Comparison of ENCODE assay signal across 37 cellular contexts in genomic region chr21:32790626-32791025, GRCh38.
"Had no signal": no experiment of that assay in that cellular context is flagged by ENCODE, and none has a peak within 500 bp of the region (broad histone marks: within the 10 kb centered on the region; RNA-seq: fewer than 3 reads in every experiment).

No MANE protein-coding gene starts in this region.

- DNase-seq: activated effector memory CD4-positive, alpha-beta T cell treated with anti-CD3 and anti-CD28 coated beads, Interleukin-2, amount 50 U/mL, for 16 hours; activated effector memory CD4-positive, alpha-beta T cell treated with Interleukin-2 at 50 U/mL for 16 hours; activated gamma-delta T cell; activated gamma-delta T cell treated with Interleukin-2 at 50 U/mL for 16 hours; activated naive CD4-positive, alpha-beta T cell; activated naive CD4-positive, alpha-beta T cell treated with anti-CD3 and anti-CD28 coated beads for 36 hours; activated naive CD4-positive, alpha-beta T cell treated with anti-CD3 and anti-CD28 coated beads, Interleukin-2, amount 10 ng/mL, durations not matched to agents 7 days and 5 days; activated naive CD4-positive, alpha-beta T cell treated with anti-CD3 and anti-CD28 coated beads, Interleukin-2, amount 50 U/mL, for 16 hours; activated naive CD4-positive, alpha-beta T cell treated with Interleukin-2 at 50 U/mL for 16 hours; activated naive CD8-positive, alpha-beta T cell treated with anti-CD3 and anti-CD28 coated beads for 36 hours; activated naive CD8-positive, alpha-beta T cell treated with anti-CD3 and anti-CD28 coated beads, Interleukin-2, amount 10 ng/mL, durations not matched to agents 7 days and 5 days; activated naive CD8-positive, alpha-beta T cell treated with anti-CD3 and anti-CD28 coated beads, Interleukin-2, amount 50 U/mL, for 24 hours; activated T-cell treated with anti-CD3 and anti-CD28 coated beads, Interleukin-2, amount 50 U/mL, for 1 hour; activated T-cell treated with anti-CD3 and anti-CD28 coated beads, Interleukin-2, amount 50 U/mL, for 24 hours; activated T-cell treated with anti-CD3 and anti-CD28 coated beads, Interleukin-2, amount 50 U/mL, for 4 hours; activated T-cell treated with anti-CD3 and anti-CD28 coated beads, Interleukin-2, amount 50 U/mL, for 48 hours; activated T-cell treated with anti-CD3 and anti-CD28 coated beads, Interleukin-2, amount 50 U/mL, for 72 hours; adrenal gland; amniotic stem cell; amygdala; anterior cingulate cortex; aorta; body of pancreas; brain microvascular endothelial cell; caudate nucleus; central memory CD4-positive, alpha-beta T cell; cerebellar nuclear complex had no signal

- H3K9me3 ChIP-seq: adrenal gland, ascending aorta, body of pancreas, breast epithelium had no signal

- H3K27me3 Mint-ChIP-seq: activated naive CD4-positive, alpha-beta T cell treated with anti-CD3 and anti-CD28 coated beads, Interleukin-2, amount 10 ng/mL, durations not matched to agents 7 days and 5 days; activated naive CD4-positive, alpha-beta T cell treated with anti-CD3 and anti-CD28 coated beads, Interleukin-2, amount 50 U/mL, for 24 hours; activated naive CD8-positive, alpha-beta T cell; activated naive CD8-positive, alpha-beta T cell treated with anti-CD3 and anti-CD28 coated beads for 36 hours; activated naive CD8-positive, alpha-beta T cell treated with anti-CD3 and anti-CD28 coated beads, Interleukin-2, amount 10 ng/mL, durations not matched to agents 7 days and 5 days; activated naive CD8-positive, alpha-beta T cell treated with anti-CD3 and anti-CD28 coated beads, Interleukin-2, amount 50 U/mL, for 24 hours; activated T-cell treated with anti-CD3 and anti-CD28 coated beads, Interleukin-2, amount 50 U/mL, for 24 hours; activated T-helper 17 cell treated with anti-CD3 and anti-CD28 coated beads, Interleukin-2, amount 50 U/mL, for 72 hours; central memory CD8-positive, alpha-beta T cell had no signal

- H3K4me1 Mint-ChIP-seq: activated naive CD4-positive, alpha-beta T cell treated with anti-CD3 and anti-CD28 coated beads, Interleukin-2, amount 10 ng/mL, durations not matched to agents 7 days and 5 days; activated T-helper 17 cell treated with anti-CD3 and anti-CD28 coated beads, Interleukin-2, amount 50 U/mL, for 72 hours; central memory CD8-positive, alpha-beta T cell had no signal

- H3K4me1 ChIP-seq: adrenal gland, ascending aorta had no signal

- H3K27ac Mint-ChIP-seq: activated naive CD4-positive, alpha-beta T cell treated with anti-CD3 and anti-CD28 coated beads for 36 hours; activated naive CD4-positive, alpha-beta T cell treated with anti-CD3 and anti-CD28 coated beads, Interleukin-2, amount 10 ng/mL, durations not matched to agents 7 days and 5 days; activated naive CD4-positive, alpha-beta T cell treated with anti-CD3 and anti-CD28 coated beads, Interleukin-2, amount 50 U/mL, for 24 hours; activated naive CD4-positive, alpha-beta T cell treated with anti-CD3 and anti-CD28 coated beads, Interleukin-2, amount 50 U/mL, for 72 hours; activated naive CD8-positive, alpha-beta T cell; activated naive CD8-positive, alpha-beta T cell treated with anti-CD3 and anti-CD28 coated beads for 36 hours; activated naive CD8-positive, alpha-beta T cell treated with anti-CD3 and anti-CD28 coated beads, Interleukin-2, amount 10 ng/mL, durations not matched to agents 7 days and 5 days; activated naive CD8-positive, alpha-beta T cell treated with anti-CD3 and anti-CD28 coated beads, Interleukin-2, amount 50 U/mL, for 24 hours; activated T-cell treated with anti-CD3 and anti-CD28 coated beads, Interleukin-2, amount 50 U/mL, for 24 hours; activated T-cell treated with anti-CD3 and anti-CD28 coated beads, Interleukin-2, amount 50 U/mL, for 72 hours; activated T-helper 1 cell treated with anti-CD3 and anti-CD28 coated beads, Interleukin-12 subunit alpha, Interleukin-12 subunit beta, Interleukin-2, Interleukin-4 antibody, amounts not matched to agents 30 ng/mL and 10 ng/mL and 1 ng/mL, durations not matched to agents 14 hours and 24 hours and 36 hours; activated T-helper 17 cell treated with anti-CD3 and anti-CD28 coated beads, Interleukin-2, amount 50 U/mL, for 72 hours; activated T-helper 2 cell treated with anti-CD3 and anti-CD28 coated beads, Interferon-gamma antibody, Interleukin-2, Interleukin-4, amounts not matched to agents 10 μg/mL and 5 μg/mL and 100 μg/mL, durations not matched to agents 14 hours and 24 hours and 36 hours had no signal

- H3K27me3 ChIP-seq: adrenal gland, ascending aorta, body of pancreas, brain microvascular endothelial cell, breast epithelium, cardiac muscle cell had no signal

- H3K27ac ChIP-seq: adrenal gland, ascending aorta, brain microvascular endothelial cell, breast epithelium, cardiac muscle cell had no signal

- H3K36me3 ChIP-seq: adrenal gland, ascending aorta, brain microvascular endothelial cell, breast epithelium, cardiac muscle cell had no signal

- H3K4me3 Mint-ChIP-seq: activated naive CD4-positive, alpha-beta T cell treated with anti-CD3 and anti-CD28 coated beads for 36 hours; activated naive CD4-positive, alpha-beta T cell treated with anti-CD3 and anti-CD28 coated beads, Interleukin-2, amount 10 ng/mL, durations not matched to agents 7 days and 5 days; activated naive CD4-positive, alpha-beta T cell treated with anti-CD3 and anti-CD28 coated beads, Interleukin-2, amount 50 U/mL, for 24 hours; activated naive CD8-positive, alpha-beta T cell; activated naive CD8-positive, alpha-beta T cell treated with anti-CD3 and anti-CD28 coated beads for 36 hours; activated naive CD8-positive, alpha-beta T cell treated with anti-CD3 and anti-CD28 coated beads, Interleukin-2, amount 10 ng/mL, durations not matched to agents 7 days and 5 days; activated naive CD8-positive, alpha-beta T cell treated with anti-CD3 and anti-CD28 coated beads, Interleukin-2, amount 50 U/mL, for 24 hours; activated T-cell treated with anti-CD3 and anti-CD28 coated beads, Interleukin-2, amount 50 U/mL, for 24 hours; activated T-cell treated with anti-CD3 and anti-CD28 coated beads, Interleukin-2, amount 50 U/mL, for 4 hours; activated T-cell treated with anti-CD3 and anti-CD28 coated beads, Interleukin-2, amount 50 U/mL, for 72 hours; activated T-helper 1 cell treated with anti-CD3 and anti-CD28 coated beads, Interleukin-12 subunit alpha, Interleukin-12 subunit beta, Interleukin-2, Interleukin-4 antibody, amounts not matched to agents 30 ng/mL and 10 ng/mL and 1 ng/mL, durations not matched to agents 14 hours and 24 hours and 36 hours; activated T-helper 17 cell treated with anti-CD3 and anti-CD28 coated beads, Interleukin-2, amount 50 U/mL, for 72 hours; central memory CD8-positive, alpha-beta T cell had no signal

- H3K9me3 Mint-ChIP-seq: activated naive CD4-positive, alpha-beta T cell treated with anti-CD3 and anti-CD28 coated beads for 36 hours; activated naive CD4-positive, alpha-beta T cell treated with anti-CD3 and anti-CD28 coated beads, Interleukin-2, amount 10 ng/mL, durations not matched to agents 7 days and 5 days; activated naive CD4-positive, alpha-beta T cell treated with anti-CD3 and anti-CD28 coated beads, Interleukin-2, amount 50 U/mL, for 24 hours; activated naive CD4-positive, alpha-beta T cell treated with anti-CD3 and anti-CD28 coated beads, Interleukin-2, amount 50 U/mL, for 72 hours; activated naive CD8-positive, alpha-beta T cell treated with anti-CD3 and anti-CD28 coated beads for 36 hours; activated naive CD8-positive, alpha-beta T cell treated with anti-CD3 and anti-CD28 coated beads, Interleukin-2, amount 10 ng/mL, durations not matched to agents 7 days and 5 days; activated naive CD8-positive, alpha-beta T cell treated with anti-CD3 and anti-CD28 coated beads, Interleukin-2, amount 50 U/mL, for 24 hours; activated T-cell treated with anti-CD3 and anti-CD28 coated beads, Interleukin-2, amount 50 U/mL, for 24 hours; activated T-cell treated with anti-CD3 and anti-CD28 coated beads, Interleukin-2, amount 50 U/mL, for 4 hours; activated T-helper 1 cell treated with anti-CD3 and anti-CD28 coated beads, Interleukin-12 subunit alpha, Interleukin-12 subunit beta, Interleukin-2, Interleukin-4 antibody, amounts not matched to agents 30 ng/mL and 10 ng/mL and 1 ng/mL, durations not matched to agents 14 hours and 24 hours and 36 hours; activated T-helper 17 cell treated with anti-CD3 and anti-CD28 coated beads, Interleukin-2, amount 50 U/mL, for 72 hours; activated T-helper 2 cell treated with anti-CD3 and anti-CD28 coated beads, Interferon-gamma antibody, Interleukin-2, Interleukin-4, amounts not matched to agents 10 μg/mL and 5 μg/mL and 100 μg/mL, durations not matched to agents 14 hours and 24 hours and 36 hours; central memory CD8-positive, alpha-beta T cell had no signal

- ATAC-seq: activated naive CD4-positive, alpha-beta T cell treated with anti-CD3 and anti-CD28 coated beads, Interleukin-2, amount 50 U/mL, for 72 hours; activated naive CD8-positive, alpha-beta T cell treated with anti-CD3 and anti-CD28 coated beads, Interleukin-2, amount 50 U/mL, for 24 hours; activated T-cell treated with anti-CD3 and anti-CD28 coated beads, Interleukin-2, amount 50 U/mL, for 4 hours; activated T-cell treated with anti-CD3 and anti-CD28 coated beads, Interleukin-2, amount 50 U/mL, for 72 hours; activated T-helper 17 cell treated with anti-CD3 and anti-CD28 coated beads, Interleukin-2, amount 50 U/mL, for 72 hours; body of pancreas had no signal

- H3K4me3 ChIP-seq: adrenal gland, ascending aorta, body of pancreas, breast epithelium, cardiac muscle cell had no signal
